In genomic region chr11:93330446-93330984, GRCh38 we compare ENCODE assay signal across 2 cellular contexts.
TF ChIP-seq lines count a peak whose summit lies in the region.

DEUP1 (plus strand) TSS chr11:93330742; CDS start chr11:93332260, 1,518 bp downstream.

TF ChIP-seq in SK-N-SH, 30 proteins besides CTCF, POLR2A, EP300 and RAD21 (continued from another document):
- TF ChIP-seq REST (IDR thresholded peaks at IDR 0.05; ENCODE audit: low read depth, low read length): no peak
- TF ChIP-seq EZH2phosphoT487 (IDR thresholded peaks at IDR 0.05; ENCODE audit: borderline replicate concordance, low read depth): no peak
- TF ChIP-seq TEAD4 (IDR thresholded peaks at IDR 0.05; ENCODE audit: borderline replicate concordance, insufficient read depth): no peak
- no peak for TF ChIP-seq ZBTB33 (IDR thresholded peaks at IDR 0.05; ENCODE audit: borderline replicate concordance, low read depth)
- TF ChIP-seq FOSL2 (IDR thresholded peaks at IDR 0.05; ENCODE audit: borderline replicate concordance, low read depth): no peak
- no peak for TF ChIP-seq MEF2A (IDR thresholded peaks at IDR 0.05; ENCODE audit: borderline replicate concordance, low read depth)
- TF ChIP-seq FOXM1 (IDR thresholded peaks at IDR 0.05; ENCODE audit: low read depth): no peak

TF ChIP-seq in SK-N-SH treated with all-trans-retinoic acid at 6 μM for 48 hours, 23 proteins besides CTCF, POLR2A, EP300 and RAD21 (continued from another document):
- no peak for TF ChIP-seq ESRRG (CRISPR knock-in tag; IDR thresholded peaks at IDR 0.05)
- no peak for TF ChIP-seq POU6F1 (CRISPR knock-in tag; IDR thresholded peaks at IDR 0.05; ENCODE audit: borderline replicate concordance, low read depth)
- no peak for TF ChIP-seq ZC3H10 (CRISPR knock-in tag; IDR thresholded peaks at IDR 0.05)
